27 cellular contexts compared by ENCODE assay signal in genomic region chr4:124409044-124409443, GRCh38.
DNase-seq lines count a peak whose midpoint lies in the region; ATAC-seq and TF ChIP-seq lines count a peak whose summit lies in the region.
"Had no signal": no experiment of that assay in that cellular context is flagged by ENCODE, and none has a peak within 500 bp of the region (broad histone marks: within the 10 kb centered on the region; RNA-seq: fewer than 3 reads in every experiment).

No MANE protein-coding gene starts in this region.

- TF ChIP-seq CTCF in neural progenitor cell (IDR thresholded peaks at IDR 0.05), result no peak
- TF ChIP-seq CTCF in GM20000 (IDR thresholded peaks at IDR 0.05; ENCODE audit: extremely low read depth, missing control alignments), result no peak

- H4K20me1 ChIP-seq in neural progenitor cell (ENCODE audit: low read depth), result no peaks in the 10 kb centered on the region

- H3K4me3 Mint-ChIP-seq in neural progenitor cell, result no peak overlapping the region
- H3K4me3 Mint-ChIP-seq in natural killer cell treated with Interleukin-12 subunit alpha and Interleukin-12 subunit beta and Interleukin-15 and Interleukin-18, amount 100 ng/mL, for 72 hours, result no peak overlapping the region
- H3K4me3 Mint-ChIP-seq: activated CD4-positive, alpha-beta T cell treated with anti-CD3 and anti-CD28 coated beads for 36 hours; activated T-cell treated with anti-CD3 and anti-CD28 coated beads, Interleukin-2, amount 50 U/mL, for 4 hours; CD4-positive, CD25-positive, alpha-beta regulatory T cell; naive B cell; stimulated activated naive CD8-positive, alpha-beta T cell treated with anti-CD3 and anti-CD28 coated beads, Interleukin-15, Interleukin-2, amounts not matched to agents 100 ng/mL and 50 ng/mL, for 24 hours; T-helper 17 cell had no signal

- no peaks in the 10 kb centered on the region for H3K79me2 ChIP-seq in neural progenitor cell (ENCODE audit: low read depth)

- no peak overlapping the region for H3K27ac Mint-ChIP-seq in neural progenitor cell
- H3K27ac Mint-ChIP-seq in natural killer cell treated with Interleukin-12 subunit alpha and Interleukin-12 subunit beta and Interleukin-15 and Interleukin-18, amount 100 ng/mL, for 72 hours, result no peak overlapping the region
- H3K27ac Mint-ChIP-seq: activated CD4-positive, alpha-beta T cell treated with anti-CD3 and anti-CD28 coated beads for 36 hours; CD4-positive, CD25-positive, alpha-beta regulatory T cell; naive B cell; stimulated activated naive CD8-positive, alpha-beta T cell treated with anti-CD3 and anti-CD28 coated beads, Interleukin-15, Interleukin-2, amounts not matched to agents 100 ng/mL and 50 ng/mL, for 24 hours; T-helper 17 cell had no signal

- no peaks in the 10 kb centered on the region for H3K27me3 Mint-ChIP-seq in neural progenitor cell (ENCODE audit: insufficient read depth, low read depth)
- H3K27me3 Mint-ChIP-seq in natural killer cell treated with Interleukin-12 subunit alpha and Interleukin-12 subunit beta and Interleukin-15 and Interleukin-18, amount 100 ng/mL, for 72 hours, result no peaks in the 10 kb centered on the region
- H3K27me3 Mint-ChIP-seq: activated CD4-positive, alpha-beta T cell treated with anti-CD3 and anti-CD28 coated beads for 36 hours; CD4-positive, CD25-positive, alpha-beta regulatory T cell; naive B cell; stimulated activated naive CD8-positive, alpha-beta T cell treated with anti-CD3 and anti-CD28 coated beads, Interleukin-15, Interleukin-2, amounts not matched to agents 100 ng/mL and 50 ng/mL, for 24 hours; T-helper 17 cell had no signal

- DNase-seq in AG08396 (ENCODE audit: low spot score) (peak; percentile 4), NCI-H69 (lab: John Stamatoyannopoulos, UW) (peak; percentile 22), dedifferentiated amniotic fluid mesenchymal stem cell (ENCODE audit: extremely low spot score) (peak; percentile 34), neural progenitor cell (ENCODE audit: low spot score) (no peak), GM20000 (ENCODE audit: low spot score) (no peak)
- no peak for DNase-seq in stimulated activated CD4-positive, alpha-beta T cell treated with anti-CD3 and anti-CD28 coated beads, Interleukin-2, amount 100 ng/mL, for 24 hours
- DNase-seq in natural killer cell treated with Interleukin-12 subunit alpha and Interleukin-12 subunit beta and Interleukin-15 and Interleukin-18, amount 100 ng/mL, for 72 hours (ENCODE audit: low spot score), result no peak
- DNase-seq: activated CD4-positive, alpha-beta T cell treated with anti-CD3 and anti-CD28 coated beads for 36 hours; activated naive CD4-positive, alpha-beta T cell; activated T-cell treated with anti-CD3 and anti-CD28 coated beads, Interleukin-2, amount 50 U/mL, for 4 hours; adrenal gland; CD4-positive, CD25-positive, alpha-beta regulatory T cell; dermis blood vessel endothelial cell; heart left ventricle; naive B cell; NCI-H1694 treated with DMSO at 0.1 percent for 48 hours; NCI-H2171 treated with DMSO at 0.1 percent for 48 hours; NCI-H524 treated with DMSO at 0.1 percent for 48 hours; ovary; right lobe of liver; RPMI8226; stimulated activated CD4-positive, alpha-beta T cell treated with anti-CD3 and anti-CD28 coated beads, Interleukin-15, amount 100 ng/mL, for 24 hours; T-helper 17 cell had no signal

- H3K27ac ChIP-seq in neural progenitor cell, result no peak overlapping the region
- H3K27ac ChIP-seq: adrenal gland, cardiac muscle cell, heart left ventricle, ovary, right lobe of liver had no signal

- H3K27me3 ChIP-seq in neural progenitor cell, result no peaks in the 10 kb centered on the region
- H3K27me3 ChIP-seq: adrenal gland, cardiac muscle cell, heart left ventricle, ovary, right lobe of liver had no signal

- no peaks in the 10 kb centered on the region for H3F3A ChIP-seq in neural progenitor cell (ENCODE audit: low read depth)

- no peak overlapping the region for H3K4me3 ChIP-seq in neural progenitor cell
- H3K4me3 ChIP-seq: adrenal gland, cardiac muscle cell, heart left ventricle, ovary, right lobe of liver had no signal

- H3K4me2 ChIP-seq in neural progenitor cell, result no peak overlapping the region

- no peaks in the 10 kb centered on the region for H3K9me3 ChIP-seq in neural progenitor cell (ENCODE audit: low read depth)
- H3K9me3 ChIP-seq: heart left ventricle, ovary, right lobe of liver had no signal

- H3K4me1 ChIP-seq in neural progenitor cell, result peaks cover 6% of the 10 kb centered on the region
- H3K4me1 ChIP-seq: adrenal gland, heart left ventricle, right lobe of liver had no signal

- peaks cover 3% of the 10 kb centered on the region for H3K4me1 Mint-ChIP-seq in neural progenitor cell
- H3K4me1 Mint-ChIP-seq in natural killer cell treated with Interleukin-12 subunit alpha and Interleukin-12 subunit beta and Interleukin-15 and Interleukin-18, amount 100 ng/mL, for 72 hours (ENCODE audit: low read depth in 2 of 2), result no peaks in the 10 kb centered on the region
- H3K4me1 Mint-ChIP-seq: activated CD4-positive, alpha-beta T cell treated with anti-CD3 and anti-CD28 coated beads for 36 hours; naive B cell; T-helper 17 cell had no signal

- no peak overlapping the region for H3K9ac ChIP-seq in neural progenitor cell

- H3K9me3 Mint-ChIP-seq in neural progenitor cell, result peaks cover 3% of the 10 kb centered on the region
- H3K9me3 Mint-ChIP-seq in natural killer cell treated with Interleukin-12 subunit alpha and Interleukin-12 subunit beta and Interleukin-15 and Interleukin-18, amount 100 ng/mL, for 72 hours, result peaks cover 5% of the 10 kb centered on the region
- H3K9me3 Mint-ChIP-seq: activated T-cell treated with anti-CD3 and anti-CD28 coated beads, Interleukin-2, amount 50 U/mL, for 4 hours; stimulated activated naive CD8-positive, alpha-beta T cell treated with anti-CD3 and anti-CD28 coated beads, Interleukin-15, Interleukin-2, amounts not matched to agents 100 ng/mL and 50 ng/mL, for 24 hours had no signal

- H3K36me3 Mint-ChIP-seq in neural progenitor cell, result no peaks in the 10 kb centered on the region
- no peaks in the 10 kb centered on the region for H3K36me3 Mint-ChIP-seq in natural killer cell treated with Interleukin-12 subunit alpha and Interleukin-12 subunit beta and Interleukin-15 and Interleukin-18, amount 100 ng/mL, for 72 hours
- H3K36me3 Mint-ChIP-seq: CD4-positive, CD25-positive, alpha-beta regulatory T cell; naive B cell had no signal

- no peak for ATAC-seq in natural killer cell treated with Interleukin-12 subunit alpha and Interleukin-12 subunit beta and Interleukin-15 and Interleukin-18, amount 100 ng/mL, for 72 hours
- ATAC-seq in GM21423 (IDR thresholded peaks at IDR 0.05; ENCODE audit: unreplicated experiment), result no peak
- ATAC-seq: activated CD4-positive, alpha-beta T cell treated with anti-CD3 and anti-CD28 coated beads for 36 hours; activated T-cell treated with anti-CD3 and anti-CD28 coated beads, Interleukin-2, amount 50 U/mL, for 4 hours; heart left ventricle; left lobe of liver; right lobe of liver; T-helper 17 cell had no signal

- H2AFZ ChIP-seq in neural progenitor cell (replicated peaks), result peak overlapping the region; percentile 36

- no peaks in the 10 kb centered on the region for H3K36me3 ChIP-seq in neural progenitor cell
- H3K36me3 ChIP-seq: adrenal gland, cardiac muscle cell, heart left ventricle, ovary, right lobe of liver had no signal

Comparison
In these comparisons a context has a peak if more than half of its experiments do, and no peak if none do; other contexts are left out.
1. DNase-seq: peak in AG08396 (single experiment), NCI-H69 (single experiment) and dedifferentiated amniotic fluid mesenchymal stem cell (single experiment); none in neural progenitor cell (single experiment), GM20000 (single experiment), stimulated activated CD4-positive, alpha-beta T cell treated with anti-CD3 and anti-CD28 coated beads, Interleukin-2, amount 100 ng/mL, for 24 hours (0 of 2) and natural killer cell treated with Interleukin-12 subunit alpha and Interleukin-12 subunit beta and Interleukin-15 and Interleukin-18, amount 100 ng/mL, for 72 hours (single experiment).